ENCODE assay signal across 1 cellular context in genomic region chr7:36389371-36390198, GRCh38.
A peak's percentile ranks its signal among the peaks of the same experiment; 100 is the strongest.
TF ChIP-seq lines count a peak whose summit lies in the region.

ANLN (plus strand) TSS chr7:36389862; CDS start chr7:36390027, 165 bp downstream.

TF ChIP-seq in HepG2, 621 proteins besides CTCF, POLR2A, EP300 and RAD21 (continued from another document and continues in another):
- TF ChIP-seq POGK (CRISPR knock-in tag; conservative IDR thresholded peaks at IDR 0.05) (peak; percentile 80), RBFOX2 (IDR thresholded peaks at IDR 0.05; ENCODE audit: low read depth, low read length) (peak; percentile 80), SMAD1 (CRISPR knock-in tag; IDR thresholded peaks at IDR 0.05; ENCODE audit: borderline replicate concordance, low read depth) (no peak), JDP2 (CRISPR knock-in tag; IDR thresholded peaks at IDR 0.05; ENCODE audit: borderline replicate concordance) (no peak), KDM5A (IDR thresholded peaks at IDR 0.05; ENCODE audit: borderline replicate concordance, low read length) (peak; percentile 66; the same call in 1 of the 2 replicates), HMGA1 (CRISPR knock-in tag; conservative IDR thresholded peaks at IDR 0.05) (no peak), ZBTB42 (CRISPR knock-in tag; IDR thresholded peaks at IDR 0.05) (peak; percentile 48; the same call in 1 of the 2 replicates), REXO4 (CRISPR knock-in tag; IDR thresholded peaks at IDR 0.05; ENCODE audit: borderline replicate concordance) (no peak), ZNF800 (CRISPR knock-in tag; IDR thresholded peaks at IDR 0.05) (peak; percentile 73; the same call in 1 of the 2 replicates), ZNF432 (CRISPR knock-in tag; IDR thresholded peaks at IDR 0.05; ENCODE audit: borderline replicate concordance) (no peak), NONO (IDR thresholded peaks at IDR 0.05) (no peak), NONO (CRISPR knock-in tag; conservative IDR thresholded peaks at IDR 0.05) (peak; percentile 4; the same call in 1 of the 2 replicates), MYC (CRISPR knock-in tag; IDR thresholded peaks at IDR 0.05; ENCODE audit: borderline replicate concordance) (peak; percentile 68; the same call in 1 of the 2 replicates), GABPB1 (CRISPR knock-in tag; IDR thresholded peaks at IDR 0.05) (peak; percentile 27; the same call in 1 of the 2 replicates), SPEN (CRISPR knock-in tag; IDR thresholded peaks at IDR 0.05; ENCODE audit: low read depth) (peak; percentile 5; the same call in 1 of the 2 replicates), KDM5B (CRISPR knock-in tag; IDR thresholded peaks at IDR 0.05; ENCODE audit: borderline replicate concordance) (no peak; the same call in 1 of the 2 replicates), ZNF138 (CRISPR knock-in tag; IDR thresholded peaks at IDR 0.05; ENCODE audit: low read depth) (peak; percentile 25; the same call in 1 of the 2 replicates), ZBTB37 (CRISPR knock-in tag; IDR thresholded peaks at IDR 0.05) (no peak), HNRNPH1 (optimal IDR thresholded peaks at IDR 0.05; ENCODE audit: low read depth, low read length) (no peak), CCDC6 (CRISPR knock-in tag; IDR thresholded peaks at IDR 0.05) (peak; percentile 42; the same call in 1 of the 2 replicates), TEAD3 (CRISPR knock-in tag; optimal IDR thresholded peaks at IDR 0.05; ENCODE audit: borderline replicate concordance) (peak; percentile 54), ZNF501 (CRISPR knock-in tag; IDR thresholded peaks at IDR 0.05) (no peak), ZNF124 (CRISPR knock-in tag; IDR thresholded peaks at IDR 0.05) (no peak), ZNF543 (CRISPR knock-in tag; IDR thresholded peaks at IDR 0.05) (0 out of 2 replicates have a peak, but pooled peaks have one; percentile 42), MEIS2 (CRISPR knock-in tag; IDR thresholded peaks at IDR 0.05) (0 out of 2 replicates have a peak, but pooled peaks have one; percentile 6), RFXAP (CRISPR knock-in tag; IDR thresholded peaks at IDR 0.05; ENCODE audit: borderline replicate concordance) (peak; percentile 83), ZNF451 (CRISPR knock-in tag; IDR thresholded peaks at IDR 0.05) (no peak), NBN (conservative IDR thresholded peaks at IDR 0.05) (no peak), CBX5 (CRISPR knock-in tag; IDR thresholded peaks at IDR 0.05; ENCODE audit: borderline replicate concordance) (0 out of 2 replicates have a peak, but pooled peaks have one; percentile 54), NR2C2 (CRISPR knock-in tag; IDR thresholded peaks at IDR 0.05; ENCODE audit: borderline replicate concordance) (peak; percentile 67; the same call in 1 of the 2 replicates), TSC22D2 (CRISPR knock-in tag; IDR thresholded peaks at IDR 0.05; ENCODE audit: borderline replicate concordance) (no peak)
- TF ChIP-seq, protein P1, sequence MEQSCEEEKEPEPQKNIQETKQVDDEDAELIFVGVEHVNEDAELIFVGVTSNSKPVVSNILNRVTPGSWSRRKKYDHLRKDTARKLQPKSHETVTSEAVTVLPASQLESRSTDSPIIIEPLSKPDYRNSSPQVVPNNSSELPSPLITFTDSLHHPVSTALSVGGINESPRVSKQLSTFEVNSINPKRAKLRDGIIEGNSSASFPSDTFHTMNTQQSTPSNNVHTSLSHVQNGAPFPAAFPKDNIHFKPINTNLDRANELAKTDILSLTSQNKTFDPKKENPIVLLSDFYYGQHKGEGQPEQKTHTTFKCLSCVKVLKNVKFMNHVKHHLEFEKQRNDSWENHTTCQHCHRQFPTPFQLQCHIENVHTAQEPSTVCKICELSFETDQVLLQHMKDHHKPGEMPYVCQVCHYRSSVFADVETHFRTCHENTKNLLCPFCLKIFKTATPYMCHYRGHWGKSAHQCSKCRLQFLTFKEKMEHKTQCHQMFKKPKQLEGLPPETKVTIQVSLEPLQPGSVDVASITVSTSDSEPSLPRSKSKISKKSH (CRISPR knock-in tag; IDR thresholded peaks at IDR 0.05; ENCODE audit: borderline replicate concordance) = peak; percentile 90
- TF ChIP-seq, protein P2, sequence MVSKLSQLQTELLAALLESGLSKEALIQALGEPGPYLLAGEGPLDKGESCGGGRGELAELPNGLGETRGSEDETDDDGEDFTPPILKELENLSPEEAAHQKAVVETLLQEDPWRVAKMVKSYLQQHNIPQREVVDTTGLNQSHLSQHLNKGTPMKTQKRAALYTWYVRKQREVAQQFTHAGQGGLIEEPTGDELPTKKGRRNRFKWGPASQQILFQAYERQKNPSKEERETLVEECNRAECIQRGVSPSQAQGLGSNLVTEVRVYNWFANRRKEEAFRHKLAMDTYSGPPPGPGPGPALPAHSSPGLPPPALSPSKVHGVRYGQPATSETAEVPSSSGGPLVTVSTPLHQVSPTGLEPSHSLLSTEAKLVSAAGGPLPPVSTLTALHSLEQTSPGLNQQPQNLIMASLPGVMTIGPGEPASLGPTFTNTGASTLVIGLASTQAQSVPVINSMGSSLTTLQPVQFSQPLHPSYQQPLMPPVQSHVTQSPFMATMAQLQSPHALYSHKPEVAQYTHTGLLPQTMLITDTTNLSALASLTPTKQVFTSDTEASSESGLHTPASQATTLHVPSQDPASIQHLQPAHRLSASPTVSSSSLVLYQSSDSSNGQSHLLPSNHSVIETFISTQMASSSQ (IDR thresholded peaks at IDR 0.05; ENCODE audit: low read depth) = no peak
- TF ChIP-seq, protein P2 (CRISPR knock-in tag; IDR thresholded peaks at IDR 0.05; ENCODE audit: borderline replicate concordance) = peak; percentile 44; the same call in 1 of the 2 replicates
- TF ChIP-seq, protein P3, sequence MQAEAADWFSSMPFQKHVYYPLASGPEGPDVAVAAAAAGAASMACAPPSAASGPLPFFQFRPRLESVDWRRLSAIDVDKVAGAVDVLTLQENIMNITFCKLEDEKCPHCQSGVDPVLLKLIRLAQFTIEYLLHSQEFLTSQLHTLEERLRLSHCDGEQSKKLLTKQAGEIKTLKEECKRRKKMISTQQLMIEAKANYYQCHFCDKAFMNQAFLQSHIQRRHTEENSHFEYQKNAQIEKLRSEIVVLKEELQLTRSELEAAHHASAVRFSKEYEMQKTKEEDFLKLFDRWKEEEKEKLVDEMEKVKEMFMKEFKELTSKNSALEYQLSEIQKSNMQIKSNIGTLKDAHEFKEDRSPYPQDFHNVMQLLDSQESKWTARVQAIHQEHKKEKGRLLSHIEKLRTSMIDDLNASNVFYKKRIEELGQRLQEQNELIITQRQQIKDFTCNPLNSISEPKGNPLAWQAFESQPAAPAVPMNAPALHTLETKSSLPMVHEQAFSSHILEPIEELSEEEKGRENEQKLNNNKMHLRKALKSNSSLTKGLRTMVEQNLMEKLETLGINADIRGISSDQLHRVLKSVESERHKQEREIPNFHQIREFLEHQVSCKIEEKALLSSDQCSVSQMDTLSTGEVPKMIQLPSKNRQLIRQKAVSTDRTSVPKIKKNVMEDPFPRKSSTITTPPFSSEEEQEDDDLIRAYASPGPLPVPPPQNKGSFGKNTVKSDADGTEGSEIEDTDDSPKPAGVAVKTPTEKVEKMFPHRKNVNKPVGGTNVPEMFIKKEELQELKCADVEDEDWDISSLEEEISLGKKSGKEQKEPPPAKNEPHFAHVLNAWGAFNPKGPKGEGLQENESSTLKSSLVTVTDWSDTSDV (CRISPR knock-in tag; IDR thresholded peaks at IDR 0.05) = no peak; the same call in 1 of the 2 replicates
- TF ChIP-seq, protein P4, sequence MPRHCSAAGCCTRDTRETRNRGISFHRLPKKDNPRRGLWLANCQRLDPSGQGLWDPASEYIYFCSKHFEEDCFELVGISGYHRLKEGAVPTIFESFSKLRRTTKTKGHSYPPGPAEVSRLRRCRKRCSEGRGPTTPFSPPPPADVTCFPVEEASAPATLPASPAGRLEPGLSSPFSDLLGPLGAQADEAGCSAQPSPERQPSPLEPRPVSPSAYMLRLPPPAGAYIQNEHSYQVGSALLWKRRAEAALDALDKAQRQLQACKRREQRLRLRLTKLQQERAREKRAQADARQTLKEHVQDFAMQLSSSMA (CRISPR knock-in tag; IDR thresholded peaks at IDR 0.05) = peak; percentile 43; the same call in 1 of the 2 replicates
- TF ChIP-seq, protein P5, sequence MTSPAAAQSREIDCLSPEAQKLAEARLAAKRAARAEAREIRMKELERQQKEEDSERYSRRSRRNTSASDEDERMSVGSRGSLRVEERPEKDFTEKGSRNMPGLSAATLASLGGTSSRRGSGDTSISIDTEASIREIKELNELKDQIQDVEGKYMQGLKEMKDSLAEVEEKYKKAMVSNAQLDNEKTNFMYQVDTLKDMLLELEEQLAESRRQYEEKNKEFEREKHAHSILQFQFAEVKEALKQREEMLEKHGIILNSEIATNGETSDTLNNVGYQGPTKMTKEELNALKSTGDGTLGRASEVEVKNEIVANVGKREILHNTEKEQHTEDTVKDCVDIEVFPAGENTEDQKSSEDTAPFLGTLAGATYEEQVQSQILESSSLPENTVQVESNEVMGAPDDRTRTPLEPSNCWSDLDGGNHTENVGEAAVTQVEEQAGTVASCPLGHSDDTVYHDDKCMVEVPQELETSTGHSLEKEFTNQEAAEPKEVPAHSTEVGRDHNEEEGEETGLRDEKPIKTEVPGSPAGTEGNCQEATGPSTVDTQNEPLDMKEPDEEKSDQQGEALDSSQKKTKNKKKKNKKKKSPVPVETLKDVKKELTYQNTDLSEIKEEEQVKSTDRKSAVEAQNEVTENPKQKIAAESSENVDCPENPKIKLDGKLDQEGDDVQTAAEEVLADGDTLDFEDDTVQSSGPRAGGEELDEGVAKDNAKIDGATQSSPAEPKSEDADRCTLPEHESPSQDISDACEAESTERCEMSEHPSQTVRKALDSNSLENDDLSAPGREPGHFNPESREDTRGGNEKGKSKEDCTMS (CRISPR knock-in tag; conservative IDR thresholded peaks at IDR 0.05) = no peak
- TF ChIP-seq, protein P6, sequence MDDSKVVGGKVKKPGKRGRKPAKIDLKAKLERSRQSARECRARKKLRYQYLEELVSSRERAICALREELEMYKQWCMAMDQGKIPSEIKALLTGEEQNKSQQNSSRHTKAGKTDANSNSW (CRISPR knock-in tag; IDR thresholded peaks at IDR 0.05; ENCODE audit: borderline replicate concordance) = no peak
- TF ChIP-seq, protein P7, sequence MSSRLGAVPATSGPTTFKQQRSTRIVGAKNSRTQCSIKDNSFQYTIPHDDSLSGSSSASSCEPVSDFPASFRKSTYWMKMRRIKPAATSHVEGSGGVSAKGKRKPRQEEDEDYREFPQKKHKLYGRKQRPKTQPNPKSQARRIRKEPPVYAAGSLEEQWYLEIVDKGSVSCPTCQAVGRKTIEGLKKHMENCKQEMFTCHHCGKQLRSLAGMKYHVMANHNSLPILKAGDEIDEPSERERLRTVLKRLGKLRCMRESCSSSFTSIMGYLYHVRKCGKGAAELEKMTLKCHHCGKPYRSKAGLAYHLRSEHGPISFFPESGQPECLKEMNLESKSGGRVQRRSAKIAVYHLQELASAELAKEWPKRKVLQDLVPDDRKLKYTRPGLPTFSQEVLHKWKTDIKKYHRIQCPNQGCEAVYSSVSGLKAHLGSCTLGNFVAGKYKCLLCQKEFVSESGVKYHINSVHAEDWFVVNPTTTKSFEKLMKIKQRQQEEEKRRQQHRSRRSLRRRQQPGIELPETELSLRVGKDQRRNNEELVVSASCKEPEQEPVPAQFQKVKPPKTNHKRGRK (CRISPR knock-in tag; IDR thresholded peaks at IDR 0.05) = no peak
